Comparison of ENCODE assay signal across 1 cellular context in genomic region chr17:82568997-82569393, GRCh38.
TF ChIP-seq lines count a peak whose summit lies in the region.

No MANE protein-coding gene starts in this region.

TF ChIP-seq in WTC11, 78 proteins besides CTCF, POLR2A, EP300 and RAD21 (continued from another document):
- TF ChIP-seq ETV6 (CRISPR knock-in tag; IDR thresholded peaks at IDR 0.05) (no peak), IRF1 (CRISPR knock-in tag; IDR thresholded peaks at IDR 0.05) (no peak), GTF2I (CRISPR knock-in tag; conservative IDR thresholded peaks at IDR 0.05) (no peak), FOXP1 (CRISPR knock-in tag; IDR thresholded peaks at IDR 0.05; ENCODE audit: borderline replicate concordance) (no peak), USF1 (CRISPR knock-in tag; IDR thresholded peaks at IDR 0.05) (no peak), ZNF423 (CRISPR knock-in tag; IDR thresholded peaks at IDR 0.05) (no peak), ELF4 (CRISPR knock-in tag; IDR thresholded peaks at IDR 0.05; ENCODE audit: low read depth) (no peak), ERG (CRISPR knock-in tag; IDR thresholded peaks at IDR 0.05) (no peak), ZNF416 (CRISPR knock-in tag; IDR thresholded peaks at IDR 0.05) (no peak), ZNF396 (CRISPR knock-in tag; IDR thresholded peaks at IDR 0.05; ENCODE audit: borderline replicate concordance) (no peak), CBFB (CRISPR knock-in tag; IDR thresholded peaks at IDR 0.05; ENCODE audit: low read depth) (no peak), MYBL2 (CRISPR knock-in tag; IDR thresholded peaks at IDR 0.05) (no peak), ZSCAN18 (CRISPR knock-in tag; IDR thresholded peaks at IDR 0.05) (no peak), ATF6 (CRISPR knock-in tag; IDR thresholded peaks at IDR 0.05) (no peak)
TF ChIP-seq in WTC11: peak in this region for 0.
